In genomic region chr6:78701407-78701806, GRCh38 we compare ENCODE assay signal across 22 cellular contexts.
DNase-seq lines count a peak whose midpoint lies in the region; ATAC-seq, FAIRE-seq and TF ChIP-seq lines count a peak whose summit lies in the region.
"Had no signal": no experiment of that assay in that cellular context is flagged by ENCODE, and none has a peak within 500 bp of the region (broad histone marks: within the 10 kb centered on the region; RNA-seq: fewer than 3 reads in every experiment).

No MANE protein-coding gene starts in this region.

- no peaks in the 10 kb centered on the region for H3K36me3 ChIP-seq in ACC112 (ENCODE audit: insufficient read depth, low read length)
- no peaks in the 10 kb centered on the region for H3K36me3 ChIP-seq in astrocyte (ENCODE audit: insufficient read depth, low read length)
- H3K36me3 ChIP-seq: spleen, transverse colon had no signal

- no peak overlapping the region for H2AFZ ChIP-seq in ACC112 (ENCODE audit: low read length, unreplicated experiment)
- no peak overlapping the region for H2AFZ ChIP-seq in astrocyte (ENCODE audit: low read depth, low read length)
- H2AFZ ChIP-seq: parathyroid adenoma had no signal

- H3K9ac ChIP-seq in astrocyte (ENCODE audit: low read length): no peak overlapping the region
- H3K9ac ChIP-seq: parathyroid adenoma had no signal

- H3K4me2 ChIP-seq in astrocyte (ENCODE audit: low read length): peak overlapping the region; percentile 20

- FAIRE-seq in astrocyte (lab: Jason Lieb, UNC): no peak
- FAIRE-seq: A204.1, GM12878 had no signal

- no peaks in the 10 kb centered on the region for H3K27me3 Mint-ChIP-seq in astrocyte (ENCODE audit: low read depth, unreplicated experiment)
- no peaks in the 10 kb centered on the region for H3K27me3 Mint-ChIP-seq in activated CD4-positive, alpha-beta T cell treated with anti-CD3 and anti-CD28 coated beads for 36 hours
- H3K27me3 Mint-ChIP-seq: stimulated activated memory B cell treated with anti-CD40 and anti-IgM and Interleukin-4, amounts not matched to agents 10 μg/mL and 1 μg/mL and 100 μg/mL, for 72 hours had no signal

- intact Hi-C loops in activated CD4-positive, alpha-beta T cell treated with anti-CD3 and anti-CD28 coated beads for 36 hours (cut with DNase I, micrococcal nuclease): no loop called here

- H3K36me3 Mint-ChIP-seq in astrocyte (ENCODE audit: low read depth, unreplicated experiment): no peaks in the 10 kb centered on the region
- H3K36me3 Mint-ChIP-seq in activated CD4-positive, alpha-beta T cell treated with anti-CD3 and anti-CD28 coated beads for 36 hours (ENCODE audit: low read depth): no peaks in the 10 kb centered on the region
- H3K36me3 Mint-ChIP-seq: brain; CD8-positive, alpha-beta memory T cell; stimulated activated memory B cell treated with anti-CD40 and anti-IgM and Interleukin-4, amounts not matched to agents 10 μg/mL and 1 μg/mL and 100 μg/mL, for 72 hours had no signal

- H3K4me1 Mint-ChIP-seq in astrocyte (ENCODE audit: low read depth, unreplicated experiment): peaks cover 3% of the 10 kb centered on the region
- H3K4me1 Mint-ChIP-seq in activated CD4-positive, alpha-beta T cell treated with anti-CD3 and anti-CD28 coated beads for 36 hours: no peaks in the 10 kb centered on the region
- H3K4me1 Mint-ChIP-seq: CD8-positive, alpha-beta memory T cell; stimulated activated memory B cell treated with anti-CD40 and anti-IgM and Interleukin-4, amounts not matched to agents 10 μg/mL and 1 μg/mL and 100 μg/mL, for 72 hours had no signal

- H4K20me1 ChIP-seq in astrocyte (ENCODE audit: insufficient read depth, low read length): no peaks in the 10 kb centered on the region

- no peaks in the 10 kb centered on the region for H3K9me3 ChIP-seq in astrocyte (ENCODE audit: insufficient read depth, low read depth, low read length)
- H3K9me3 ChIP-seq: transverse colon had no signal

- H3K4me3 Mint-ChIP-seq in astrocyte (ENCODE audit: unreplicated experiment): no peak overlapping the region
- H3K4me3 Mint-ChIP-seq in activated CD4-positive, alpha-beta T cell treated with anti-CD3 and anti-CD28 coated beads for 36 hours: no peak overlapping the region
- H3K4me3 Mint-ChIP-seq: brain; CD8-positive, alpha-beta memory T cell; stimulated activated memory B cell treated with anti-CD40 and anti-IgM and Interleukin-4, amounts not matched to agents 10 μg/mL and 1 μg/mL and 100 μg/mL, for 72 hours had no signal

- H3K27ac ChIP-seq in ACC112 (ENCODE audit: low read depth, low read length): peak overlapping the region; percentile 57
- peak overlapping the region; percentile 55 for H3K27ac ChIP-seq in astrocyte (ENCODE audit: low read depth, low read length)
- peak overlapping the region; percentile 57 for H3K27ac ChIP-seq in foreskin keratinocyte
- H3K27ac ChIP-seq: dorsolateral prefrontal cortex, parathyroid adenoma, spleen, transverse colon had no signal

- ATAC-seq in foreskin keratinocyte (peak; percentile 100), GM18519 (IDR thresholded peaks at IDR 0.05; ENCODE audit: low FRiP score, unreplicated experiment) (no peak), GM19035 (IDR thresholded peaks at IDR 0.05; ENCODE audit: unreplicated experiment) (no peak)
- no peak for ATAC-seq in activated CD4-positive, alpha-beta T cell treated with anti-CD3 and anti-CD28 coated beads for 36 hours
- ATAC-seq: GM12878; stimulated activated memory B cell treated with anti-CD40 and anti-IgM and Interleukin-4, amounts not matched to agents 10 μg/mL and 1 μg/mL and 100 μg/mL, for 72 hours had no signal

- no peaks in the 10 kb centered on the region for H3K27me3 ChIP-seq in ACC112 (ENCODE audit: insufficient read depth, low read length)
- H3K27me3 ChIP-seq in astrocyte (ENCODE audit: insufficient read depth, low read length): no peaks in the 10 kb centered on the region
- no peaks in the 10 kb centered on the region for H3K27me3 ChIP-seq in foreskin keratinocyte
- H3K27me3 ChIP-seq: dorsolateral prefrontal cortex, spleen, transverse colon had no signal

- H3K79me2 ChIP-seq in ACC112 (ENCODE audit: control insufficient read depth, insufficient read depth, low read length, unreplicated experiment): no peaks in the 10 kb centered on the region
- no peaks in the 10 kb centered on the region for H3K79me2 ChIP-seq in astrocyte (ENCODE audit: insufficient read depth, low read length)
- H3K79me2 ChIP-seq: parathyroid adenoma had no signal

- H3K4me3 ChIP-seq in ACC112 (ENCODE audit: low read depth, low read length) (no peak overlapping the region), astrocyte (ENCODE audit: insufficient read depth, low read depth, low read length) (no peak overlapping the region)
- H3K4me3 ChIP-seq: dorsolateral prefrontal cortex, GM12878, spleen, transverse colon had no signal

- H3K27ac Mint-ChIP-seq in astrocyte (ENCODE audit: unreplicated experiment): peak overlapping the region; percentile 43
- H3K27ac Mint-ChIP-seq in activated CD4-positive, alpha-beta T cell treated with anti-CD3 and anti-CD28 coated beads for 36 hours: no peak overlapping the region
- H3K27ac Mint-ChIP-seq: brain; CD8-positive, alpha-beta memory T cell; stimulated activated memory B cell treated with anti-CD40 and anti-IgM and Interleukin-4, amounts not matched to agents 10 μg/mL and 1 μg/mL and 100 μg/mL, for 72 hours had no signal

- POLR2A ChIA-PET in GM10248 (lab: Yijun Ruan, JAX): no interaction called here
- POLR2A ChIA-PET in activated CD4-positive, alpha-beta T cell treated with anti-CD3 and anti-CD28 coated beads for 36 hours (lab: Charles Lee): no interaction called here

- peaks cover under 1% of the 10 kb centered on the region for H3K9me3 Mint-ChIP-seq in astrocyte (ENCODE audit: unreplicated experiment)
- H3K9me3 Mint-ChIP-seq in activated CD4-positive, alpha-beta T cell treated with anti-CD3 and anti-CD28 coated beads for 36 hours (ENCODE audit: low read depth): peaks cover 2% of the 10 kb centered on the region

- CTCF ChIA-PET in GM10248 (lab: Yijun Ruan, JAX): no interaction called here
- CTCF ChIA-PET in activated CD4-positive, alpha-beta T cell treated with anti-CD3 and anti-CD28 coated beads for 36 hours (lab: Charles Lee): no interaction called here

- peak; percentile 55 for DNase-seq in HPDE6-E6E7 (ENCODE audit: extremely low spot score)
- DNase-seq in astrocyte (ENCODE audit: low read depth): peak; percentile 86
- peak; percentile 68 to 86 for DNase-seq in foreskin keratinocyte
- DNase-seq in GM10248 (ENCODE audit: extremely low spot score): no peak
- no peak for DNase-seq in activated CD4-positive, alpha-beta T cell treated with anti-CD3 and anti-CD28 coated beads for 36 hours
- DNase-seq: activated CD4-positive, alpha-beta T cell treated with anti-CD3 and anti-CD28 coated beads for 48 hours; activated CD8-positive, alpha-beta memory T cell treated with anti-CD3 and anti-CD28 coated beads, Interleukin-2, amount 50 U/mL, for 4 hours; activated naive CD4-positive, alpha-beta T cell; CD8-positive, alpha-beta memory T cell; dorsolateral prefrontal cortex; MM.1S; NCI-H1694 treated with DMSO at 0.1 percent for 48 hours; spleen; transverse colon had no signal

- TF ChIP-seq CTCF in astrocyte (IDR thresholded peaks at IDR 0.05; ENCODE audit: insufficient read depth, low read depth, low read length) (no peak), foreskin keratinocyte (conservative IDR thresholded peaks at IDR 0.05) (no peak), GM10248 (IDR thresholded peaks at IDR 0.05; ENCODE audit: control extremely low read depth, extremely low read depth, low read depth, missing control alignments) (no peak)

- H3K4me1 ChIP-seq in ACC112 (ENCODE audit: control insufficient read depth, insufficient read depth, low read length, unreplicated experiment) (peaks cover 9% of the 10 kb centered on the region), astrocyte (ENCODE audit: insufficient read depth, low read length) (peaks cover 8% of the 10 kb centered on the region), foreskin keratinocyte (no peaks in the 10 kb centered on the region)
- H3K4me1 ChIP-seq: parathyroid adenoma, spleen, transverse colon had no signal

Comparison
In these comparisons a context has a peak if more than half of its experiments do, and no peak if none do; other contexts are left out.
1. DNase-seq: peak in HPDE6-E6E7 (single experiment), astrocyte (single experiment) and foreskin keratinocyte (2 of 2); none in GM10248 (single experiment) and activated CD4-positive, alpha-beta T cell treated with anti-CD3 and anti-CD28 coated beads for 36 hours (single experiment).
2. Peak in every context shown above with its lines, with median percentiles within 50 percentile points of each other: H3K27ac ChIP-seq.